In genomic region chr10:34618611-34619010, GRCh38 we compare ENCODE assay signal across 16 cellular contexts.
DNase-seq lines count a peak whose midpoint lies in the region; ATAC-seq, FAIRE-seq and TF ChIP-seq lines count a peak whose summit lies in the region.
"Had no signal": no experiment of that assay in that cellular context is flagged by ENCODE, and none has a peak within 500 bp of the region (broad histone marks: within the 10 kb centered on the region; RNA-seq: fewer than 3 reads in every experiment).

No MANE protein-coding gene starts in this region.

- H3K27me3 Mint-ChIP-seq in endodermal cell (ENCODE audit: insufficient read depth) (no peaks in the 10 kb centered on the region), immature natural killer cell (ENCODE audit: low read depth in 3 of 3) (peaks cover 1 to 8% (median 2%) of the 10 kb centered on the region in 3 donors)
- H3K27me3 Mint-ChIP-seq in activated CD4-positive, alpha-beta memory T cell treated with anti-CD3 and anti-CD28 coated beads, Interleukin-2, amount 10 ng/mL, durations not matched to agents 7 days and 5 days, result peaks cover 6% of the 10 kb centered on the region

- DNase-seq in H54 (ENCODE audit: insufficient read length, low spot score) (no peak), HTR-8/SVneo (ENCODE audit: insufficient read length, low spot score) (no peak), endodermal cell (no peak), mesendoderm (peak; percentile 19), immature natural killer cell (no peak), NCI-H446 treated with DMSO at 0.1 percent for 48 hours (lab: John Stamatoyannopoulos, UW) (no peak), Right ventricle myocardium inferior (ENCODE audit: missing footprints) (no peak)
- no peak for DNase-seq in activated CD4-positive, alpha-beta memory T cell treated with anti-CD3 and anti-CD28 coated beads, Interleukin-2, amount 10 ng/mL, durations not matched to agents 7 days and 5 days
- DNase-seq: Calu3; CD8-positive, alpha-beta T cell; DMS79 treated with DMSO at 0.1 percent for 48 hours; GF-D8; H7 had no signal

- no peak overlapping the region for H3K4me3 ChIP-seq in endodermal cell (ENCODE audit: low read length)
- H3K4me3 ChIP-seq in mesendoderm (ENCODE audit: low read length), result no peak overlapping the region
- H3K4me3 ChIP-seq: BLaER1 treated with 17β-estradiol and CSF1 and Interleukin-3, amounts not matched to agents 10 nM and 100 nM; GM23338 had no signal

- peak; percentile 36 for FAIRE-seq in H54 (lab: Jason Lieb, UNC)
- peak; percentile 91 for FAIRE-seq in HTR-8/SVneo (lab: Jason Lieb, UNC)

- intact Hi-C loops in Right ventricle myocardium inferior (cut with DNase I), result no loop called here

- WGBS in endodermal cell (ENCODE audit: insufficient coverage in 1 of 2, insufficient read length in 1 of 2), 2 experiments, result 90 to 97% methylated on average over 2 of the region's 2 CpGs
- WGBS in mesendoderm (ENCODE audit: extremely low coverage, insufficient coverage, low lambda C conversion rate), result no CpG with 5 or more reads among the region's 2 CpGs

- H3K4me1 Mint-ChIP-seq in endodermal cell, result peaks cover 36% of the 10 kb centered on the region
- H3K4me1 Mint-ChIP-seq in immature natural killer cell, result no peaks in the 10 kb centered on the region
- H3K4me1 Mint-ChIP-seq in activated CD4-positive, alpha-beta memory T cell treated with anti-CD3 and anti-CD28 coated beads, Interleukin-2, amount 10 ng/mL, durations not matched to agents 7 days and 5 days, result no peaks in the 10 kb centered on the region
- H3K4me1 Mint-ChIP-seq: B cell had no signal

- H3K9me3 Mint-ChIP-seq in endodermal cell (no peaks in the 10 kb centered on the region), immature natural killer cell (no peaks in the 10 kb centered on the region)
- no peaks in the 10 kb centered on the region for H3K9me3 Mint-ChIP-seq in activated CD4-positive, alpha-beta memory T cell treated with anti-CD3 and anti-CD28 coated beads, Interleukin-2, amount 10 ng/mL, durations not matched to agents 7 days and 5 days
- H3K9me3 Mint-ChIP-seq: CD8-positive, alpha-beta T cell; GM23338 had no signal

- H3K4me1 ChIP-seq in endodermal cell (ENCODE audit: control insufficient read depth, insufficient read depth, low read length) (peaks cover 3% of the 10 kb centered on the region), mesendoderm (ENCODE audit: control insufficient read depth, low read depth, low read length) (peaks cover 15% of the 10 kb centered on the region)

- no peak overlapping the region for H3K4ac ChIP-seq in mesendoderm (ENCODE audit: low read depth, low read length)

- no peak for TF ChIP-seq CTCF in endodermal cell (conservative IDR thresholded peaks at IDR 0.05)

- H3K36me3 ChIP-seq in endodermal cell (ENCODE audit: control insufficient read depth, insufficient read depth, low read length) (no peaks in the 10 kb centered on the region), mesendoderm (ENCODE audit: control insufficient read depth, insufficient read depth, low read length) (no peaks in the 10 kb centered on the region)
- H3K36me3 ChIP-seq: BLaER1 treated with 17β-estradiol and CSF1 and Interleukin-3, amounts not matched to agents 10 nM and 100 nM had no signal

- peaks cover 12% of the 10 kb centered on the region for H3K79me2 ChIP-seq in mesendoderm (ENCODE audit: control insufficient read depth, insufficient read depth, low read length)

- H3K18ac ChIP-seq in mesendoderm (ENCODE audit: low read length), result no peak overlapping the region

- POLR2A ChIA-PET in activated CD4-positive, alpha-beta memory T cell treated with anti-CD3 and anti-CD28 coated beads, Interleukin-2, amount 10 ng/mL, durations not matched to agents 7 days and 5 days (lab: Charles Lee), result no interaction called here

- no peak overlapping the region for H2AK5ac ChIP-seq in mesendoderm (ENCODE audit: low read length)

- H3K36me3 Mint-ChIP-seq in endodermal cell (ENCODE audit: low read depth) (no peaks in the 10 kb centered on the region), immature natural killer cell (no peaks in the 10 kb centered on the region)
- no peaks in the 10 kb centered on the region for H3K36me3 Mint-ChIP-seq in activated CD4-positive, alpha-beta memory T cell treated with anti-CD3 and anti-CD28 coated beads, Interleukin-2, amount 10 ng/mL, durations not matched to agents 7 days and 5 days (ENCODE audit: low read depth)
- H3K36me3 Mint-ChIP-seq: CD8-positive, alpha-beta T cell had no signal

- no peaks in the 10 kb centered on the region for H3K9me3 ChIP-seq in endodermal cell (ENCODE audit: control insufficient read depth, low read length)

- no peak for ATAC-seq in Right ventricle myocardium inferior
- ATAC-seq: CD8-positive, alpha-beta T cell; GM23338 had no signal

- H3K27ac Mint-ChIP-seq in endodermal cell (peak overlapping the region; percentile 29), immature natural killer cell (no peak overlapping the region)
- no peak overlapping the region for H3K27ac Mint-ChIP-seq in activated CD4-positive, alpha-beta memory T cell treated with anti-CD3 and anti-CD28 coated beads, Interleukin-2, amount 10 ng/mL, durations not matched to agents 7 days and 5 days
- H3K27ac Mint-ChIP-seq: B cell; CD8-positive, alpha-beta T cell; GM23338 had no signal

- no peak overlapping the region for H3K23ac ChIP-seq in mesendoderm (ENCODE audit: low read length)

- H3K9ac ChIP-seq in endodermal cell (ENCODE audit: extremely low read depth, low read length, poor library complexity, severe bottlenecking) (no peak overlapping the region), mesendoderm (ENCODE audit: low read length) (no peak overlapping the region)
- H3K9ac ChIP-seq: BLaER1 treated with 17β-estradiol and CSF1 and Interleukin-3, amounts not matched to agents 10 nM and 100 nM had no signal

- CTCF ChIA-PET in activated CD4-positive, alpha-beta memory T cell treated with anti-CD3 and anti-CD28 coated beads, Interleukin-2, amount 10 ng/mL, durations not matched to agents 7 days and 5 days (lab: Charles Lee), result interaction anchor here (1.1 to 1.6 kb wide), 2 partner anchors 17 to 21 kb away, joined by 3 to 5 read pairs; no protein-coding TSS in a partner anchor

- no peak overlapping the region for H3K27ac ChIP-seq in endodermal cell (ENCODE audit: low read depth, low read length)
- H3K27ac ChIP-seq in mesendoderm (ENCODE audit: low read depth, low read length), result no peak overlapping the region
- H3K27ac ChIP-seq: BLaER1 treated with 17β-estradiol and CSF1 and Interleukin-3, amounts not matched to agents 10 nM and 100 nM had no signal

- TF ChIP-seq POLR2A in H54 (IDR thresholded peaks at IDR 0.05; ENCODE audit: low read depth, low read length), result no peak

- H2BK15ac ChIP-seq in mesendoderm (replicated peaks; ENCODE audit: low read depth), result no peak overlapping the region

- no peak overlapping the region for H4K8ac ChIP-seq in mesendoderm (ENCODE audit: low read depth, low read length)

- no peak overlapping the region for H4K5ac ChIP-seq in mesendoderm (ENCODE audit: low read length)

- H3K79me1 ChIP-seq in mesendoderm (ENCODE audit: low read length), result peaks cover 10% of the 10 kb centered on the region

- H3K4me3 Mint-ChIP-seq in endodermal cell (no peak overlapping the region), immature natural killer cell (no peak overlapping the region)
- no peak overlapping the region for H3K4me3 Mint-ChIP-seq in activated CD4-positive, alpha-beta memory T cell treated with anti-CD3 and anti-CD28 coated beads, Interleukin-2, amount 10 ng/mL, durations not matched to agents 7 days and 5 days
- H3K4me3 Mint-ChIP-seq: B cell; CD8-positive, alpha-beta T cell; GM23338 had no signal

- no peak overlapping the region for H2BK120ac ChIP-seq in mesendoderm (ENCODE audit: low read depth, low read length)

- no peak overlapping the region for H2BK5ac ChIP-seq in mesendoderm (ENCODE audit: low read length)

- no peak overlapping the region for H3K56ac ChIP-seq in mesendoderm (ENCODE audit: low read length)

- H3K27me3 ChIP-seq in endodermal cell (ENCODE audit: control insufficient read depth, insufficient read depth, low read length, poor library complexity, severe bottlenecking), result no peaks in the 10 kb centered on the region
- no peaks in the 10 kb centered on the region for H3K27me3 ChIP-seq in mesendoderm (ENCODE audit: insufficient read depth, low read length, poor library complexity)
- H3K27me3 ChIP-seq: BLaER1 treated with 17β-estradiol and CSF1 and Interleukin-3, amounts not matched to agents 10 nM and 100 nM had no signal

- H3K4me2 ChIP-seq in mesendoderm (ENCODE audit: low read length), result no peak overlapping the region
- H3K4me2 ChIP-seq: BLaER1 treated with 17β-estradiol and CSF1 and Interleukin-3, amounts not matched to agents 10 nM and 100 nM; GM23338 had no signal
